13 cellular contexts compared by ENCODE assay signal in the genomic region with DNA sequence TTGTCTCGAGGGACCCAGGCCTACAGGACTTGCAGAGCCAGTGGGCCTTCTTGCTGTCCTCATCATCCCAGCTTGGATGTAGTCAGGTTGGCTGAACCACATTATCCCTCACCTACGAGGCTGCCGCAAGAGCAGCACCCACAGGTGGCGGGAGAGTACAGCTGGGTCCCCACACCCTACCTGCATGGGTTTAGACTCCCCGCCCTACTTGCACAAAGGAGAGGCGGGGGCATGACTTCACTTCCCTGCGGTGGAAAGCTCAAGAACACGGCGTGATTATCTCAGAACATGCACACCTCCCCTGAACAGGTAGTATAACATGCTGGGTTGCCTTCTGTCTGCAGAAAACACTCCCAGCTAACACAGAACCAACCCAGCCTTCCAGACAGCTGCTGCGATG. TPM values are rescaled to one million over a fixed set of nuclear protein-coding genes. Genes with fewer than 3 reads are reported as not detected.
DNase-seq lines count a peak whose midpoint lies in the region; ATAC-seq, FAIRE-seq and TF ChIP-seq lines count a peak whose summit lies in the region.
"Had no signal": no experiment of that assay in that cellular context is flagged by ENCODE, and none has a peak within 500 bp of the region (broad histone marks: within the 10 kb centered on the region; RNA-seq: fewer than 3 reads in every experiment).

No MANE protein-coding gene starts in this region.

- H2AFZ ChIP-seq in astrocyte (ENCODE audit: low read depth, low read length), result no peak overlapping the region
- no peak overlapping the region for H2AFZ ChIP-seq in keratinocyte (ENCODE audit: control insufficient read depth, low read length)

- H3K9ac ChIP-seq in astrocyte (ENCODE audit: low read length) (no peak overlapping the region), keratinocyte (ENCODE audit: control insufficient read depth, extremely low read depth, insufficient read depth, low read length) (no peak overlapping the region)

- H3K4me2 ChIP-seq in astrocyte (ENCODE audit: low read length) (peak overlapping the region; percentile 4), keratinocyte (ENCODE audit: control insufficient read depth, extremely low read depth, insufficient read depth, low read depth, low read length) (no peak overlapping the region)

- H3K27me3 ChIP-seq in astrocyte (ENCODE audit: insufficient read depth, low read length) (no peaks in the 10 kb centered on the region), keratinocyte (ENCODE audit: control insufficient read depth, extremely low read depth, insufficient read depth, low read length) (no peaks in the 10 kb centered on the region), spleen (replicated peaks in 1 of 7) (no peaks in the 10 kb centered on the region), gastrocnemius medialis (no peaks in the 10 kb centered on the region)
- H3K27me3 ChIP-seq: adrenal gland had no signal

- no peaks in the 10 kb centered on the region for H3K9me3 Mint-ChIP-seq in astrocyte (ENCODE audit: unreplicated experiment)

- H3K36me3 Mint-ChIP-seq in astrocyte (ENCODE audit: low read depth, unreplicated experiment), result peaks cover 21% of the 10 kb centered on the region

- WGBS in spleen, 5 donors, result 60 to 87% (median 79%) methylated on average over 4 to 10 of the region's 10 CpGs

- TF ChIP-seq CTCF in astrocyte (IDR thresholded peaks at IDR 0.05; ENCODE audit: insufficient read depth, low read depth, low read length) (no peak), keratinocyte (optimal IDR thresholded peaks at IDR 0.05 in 1 of 3, IDR thresholded peaks at IDR 0.05 in 1 of 3, conservative IDR thresholded peaks at IDR 0.05 in 1 of 3; ENCODE audit: extremely low read depth in 1 of 3, insufficient read depth in 2 of 3, low read length in 3 of 3) (peak; percentile 28 to 58 (median 29)), spleen (IDR thresholded peaks at IDR 0.05 in 8 of 11, conservative IDR thresholded peaks at IDR 0.05 in 3 of 11) (no peak), gastrocnemius medialis (IDR thresholded peaks at IDR 0.05 in 4 of 5, conservative IDR thresholded peaks at IDR 0.05 in 1 of 5) (no peak)

- H3K4me1 Mint-ChIP-seq in astrocyte (ENCODE audit: low read depth, unreplicated experiment), result peaks cover 23% of the 10 kb centered on the region

- H3K36me3 ChIP-seq in astrocyte (ENCODE audit: insufficient read depth, low read length), result no peaks in the 10 kb centered on the region
- peaks cover 25 to 40% of the 10 kb centered on the region in 2 experiments for H3K36me3 ChIP-seq in keratinocyte (ENCODE audit: control insufficient read depth in 2 of 2, extremely low read depth in 1 of 2, insufficient read depth in 2 of 2, low read length in 2 of 2)
- peaks cover 0 to 32% (median 0%) of the 10 kb centered on the region in 6 donors for H3K36me3 ChIP-seq in spleen
- peaks cover 0 to 12% of the 10 kb centered on the region in 2 donors for H3K36me3 ChIP-seq in gastrocnemius medialis

- H3K27ac Mint-ChIP-seq in astrocyte (ENCODE audit: unreplicated experiment), result no peak overlapping the region

- H4K20me1 ChIP-seq in astrocyte (ENCODE audit: insufficient read depth, low read length), result peaks cover 94% of the 10 kb centered on the region
- peaks cover 11% of the 10 kb centered on the region for H4K20me1 ChIP-seq in keratinocyte (ENCODE audit: control insufficient read depth, extremely low read depth, insufficient read depth, low read length)

- H3K4me3 Mint-ChIP-seq in astrocyte (ENCODE audit: unreplicated experiment), result no peak overlapping the region

- TF ChIP-seq POLR2A in spleen (IDR thresholded peaks at IDR 0.05), result no peak
- TF ChIP-seq POLR2A in gastrocnemius medialis (IDR thresholded peaks at IDR 0.05), result no peak

- intact Hi-C loops in spleen (cut with DNase I; ENCODE audit: low total_unique reads), result no loop called here
- intact Hi-C loops in gastrocnemius medialis (cut with DNase I; ENCODE audit: low total_unique reads), result no loop called here

- no peaks in the 10 kb centered on the region for H3K9me1 ChIP-seq in keratinocyte (ENCODE audit: control insufficient read depth, extremely low read depth, insufficient read depth, low read length)

- DNase-seq in NCI-H748 (lab: John Stamatoyannopoulos, UW; ENCODE audit: unreplicated experiment), result peak; percentile 1
- DNase-seq in NCI-H748 treated with DMSO at 0.1 percent for 48 hours (lab: John Stamatoyannopoulos, UW), result no peak
- no peak for DNase-seq in astrocyte (ENCODE audit: low read depth)
- DNase-seq in keratinocyte (ENCODE audit: low read depth, low spot score), result peak; percentile 17
- DNase-seq in spleen, result peak; percentile 56
- DNase-seq in gastrocnemius medialis, result no peak
- no peak for DNase-seq in stimulated activated naive CD4-positive, alpha-beta T cell treated with Interleukin-2 at 50 U/mL for 16 hours (lab: John Stamatoyannopoulos, UW)
- DNase-seq: activated CD4-positive, alpha-beta T cell treated with anti-CD3 and anti-CD28 coated beads for 1 hour; activated T-cell treated with anti-CD3 and anti-CD28 coated beads, Interleukin-2, amount 50 U/mL, for 1 hour; T-helper 1 cell had no signal

- H3K4me1 ChIP-seq in astrocyte (ENCODE audit: insufficient read depth, low read length) (peaks cover 11% of the 10 kb centered on the region), keratinocyte (ENCODE audit: control insufficient read depth, extremely low read depth, insufficient read depth, low read length) (peaks cover 8% of the 10 kb centered on the region), spleen (peaks cover 0 to 66% (median 38%) of the 10 kb centered on the region in 6 donors), gastrocnemius medialis (peaks cover 35 to 67% of the 10 kb centered on the region in 2 donors)

- H3K27ac ChIP-seq in astrocyte (ENCODE audit: low read depth, low read length), result no peak overlapping the region
- H3K27ac ChIP-seq in keratinocyte (ENCODE audit: control insufficient read depth, insufficient read depth, low read length), result no peak overlapping the region
- peak overlapping the region in 6 of 8 donors; percentile 5 to 57 (median 48) for H3K27ac ChIP-seq in spleen
- no peak overlapping the region for H3K27ac ChIP-seq in gastrocnemius medialis

- H3K9me3 ChIP-seq in astrocyte (ENCODE audit: insufficient read depth, low read depth, low read length) (no peaks in the 10 kb centered on the region), keratinocyte (ENCODE audit: control insufficient read depth, low read depth, low read length) (no peaks in the 10 kb centered on the region), spleen (peaks cover 0 to 5% (median 2%) of the 10 kb centered on the region in 8 donors), gastrocnemius medialis (no peaks in the 10 kb centered on the region)
- H3K9me3 ChIP-seq: adrenal gland had no signal

- in situ Hi-C loops in gastrocnemius medialis (cut with MboI; ENCODE audit: low sequenced_read_pairs in 4 of 4), result no loop called here

- ATAC-seq in gastrocnemius medialis (no peak), GM19397 (IDR thresholded peaks at IDR 0.05; ENCODE audit: unreplicated experiment) (no peak)

- dilution Hi-C loops in keratinocyte (cut with MboI; ENCODE audit: extremely low pct_ligation_motif_present, low sequenced_read_pairs), result no loop called here

- H3K79me2 ChIP-seq in astrocyte (ENCODE audit: insufficient read depth, low read length), result peaks cover 100% of the 10 kb centered on the region
- H3K79me2 ChIP-seq in keratinocyte (ENCODE audit: control insufficient read depth, insufficient read depth, low read length), result peaks cover 97% of the 10 kb centered on the region

- no peaks in the 10 kb centered on the region for H3K27me3 Mint-ChIP-seq in astrocyte (ENCODE audit: low read depth, unreplicated experiment)

- H3K4me3 ChIP-seq in astrocyte (ENCODE audit: insufficient read depth, low read depth, low read length) (no peak overlapping the region), keratinocyte (ENCODE audit: control insufficient read depth in 2 of 3, extremely low read depth in 1 of 3, insufficient read depth in 2 of 3, low read depth in 1 of 3, low read length in 3 of 3) (no peak overlapping the region), spleen (no peak overlapping the region), gastrocnemius medialis (no peak overlapping the region)
- H3K4me3 ChIP-seq: adrenal gland had no signal

- FAIRE-seq in astrocyte (lab: Jason Lieb, UNC) (no peak), keratinocyte (lab: Jason Lieb, UNC) (peak; percentile 73)
- FAIRE-seq: RCC 7860 had no signal

RNA-seq across cellular contexts. Expression of a gene that starts 57.5 kb away (rescaled TPM):
- total RNA-seq in astrocyte, result 101 and 109 TPM in 2 replicates
- 64.4 to 116 TPM (median 76.0 TPM) in 3 replicates for polyA plus RNA-seq in keratinocyte
- 23.8 TPM for polyA plus RNA-seq in keratinocyte (2011; ENCODE audit: low read depth)
- 65.8 and 80.6 TPM in 2 replicates for polyA plus RNA-seq in keratinocyte (2011; cell fraction: cytosol; rRNA removed)
- polyA plus RNA-seq in keratinocyte (2011; cell fraction: nucleus; rRNA removed), result 92.7 and 95.9 TPM in 2 replicates
- 37.8 and 86.0 TPM in 2 replicates for polyA plus RNA-seq in keratinocyte (2012; ENCODE audit: low replicate concordance)
- 78.7 to 223 TPM (median 113 TPM) in 3 replicates for polyA minus RNA-seq in keratinocyte
- 139 TPM for polyA minus RNA-seq in keratinocyte (2011; cell fraction: cytosol; rRNA and poly(A)+ RNA removed)
- 72.5 and 86.6 TPM in 2 replicates for polyA minus RNA-seq in keratinocyte (2011; cell fraction: nucleus; rRNA and poly(A)+ RNA removed)
- 10 to 100 TPM; 32.2 to 74.4 (median 52.0) TPM for total RNA-seq in spleen
- 10 to 100 TPM in 1 of 3 donors, 1 to 10 TPM in 2; 6.7 to 19.2 (median 7.0) TPM for polyA plus RNA-seq in spleen
- total RNA-seq in gastrocnemius medialis, result 10 to 100 TPM; 13.9 to 36.7 (median 21.1) TPM

Comparison
In these comparisons a context has a peak if more than half of its experiments do, and no peak if none do; other contexts are left out.
1. DNase-seq: peak in NCI-H748 (single experiment), keratinocyte (single experiment) and spleen (single experiment); none in NCI-H748 treated with DMSO at 0.1 percent for 48 hours (single experiment), astrocyte (single experiment), gastrocnemius medialis (0 of 2) and stimulated activated naive CD4-positive, alpha-beta T cell treated with Interleukin-2 at 50 U/mL for 16 hours (single experiment).
2. H3K27ac ChIP-seq: peak in spleen (6 of 8); none in astrocyte (single experiment), keratinocyte (single experiment) and gastrocnemius medialis (0 of 4).
3. CTCF ChIP-seq: peak in keratinocyte (3 of 3); none in astrocyte (single experiment), spleen (0 of 11) and gastrocnemius medialis (0 of 5).